ENCODE assay signal across 24 cellular contexts in genomic region chr2:191396794-191397193, GRCh38.
DNase-seq lines count a peak whose midpoint lies in the region; ATAC-seq, FAIRE-seq and TF ChIP-seq lines count a peak whose summit lies in the region.
"Had no signal": no experiment of that assay in that cellular context is flagged by ENCODE, and none has a peak within 500 bp of the region (broad histone marks: within the 10 kb centered on the region; RNA-seq: fewer than 3 reads in every experiment).

No MANE protein-coding gene starts in this region.

- H3K9me3 Mint-ChIP-seq in endothelial cell (ENCODE audit: unreplicated experiment), result no peaks in the 10 kb centered on the region
- no peaks in the 10 kb centered on the region for H3K9me3 Mint-ChIP-seq in activated CD4-positive, alpha-beta memory T cell treated with anti-CD3 and anti-CD28 coated beads, Interleukin-2, amount 10 ng/mL, durations not matched to agents 7 days and 5 days
- H3K9me3 Mint-ChIP-seq: CD4-positive, CD25-positive, alpha-beta regulatory T cell; CD8-positive, alpha-beta T cell had no signal

- H4K20me1 ChIP-seq in HepG2 (ENCODE audit: insufficient read depth, low read length), result no peaks in the 10 kb centered on the region
- H4K20me1 ChIP-seq: BLaER1 had no signal

- no TSS peak for BruUV-seq in HepG2 (replicated peaks; lab: Mats Ljungman, UMichigan)

- WGBS in liver, result 42% methylated on average over 5 of the region's 5 CpGs
- WGBS in HepG2 (ENCODE audit: low lambda C conversion rate), result 90% methylated on average over 5 of the region's 5 CpGs
- WGBS in right lobe of liver (ENCODE audit: insufficient coverage, low coverage, low lambda C conversion rate, missing lambda C conversion rate), result 42% methylated on average over 5 of the region's 5 CpGs

- H3K27ac ChIP-seq in liver (ENCODE audit: low read depth in 1 of 2, low read length in 2 of 2) (peak overlapping the region in 1 of 2 donors; percentile 7), HepG2 (ENCODE audit: extremely low read length, insufficient read depth, low read length) (no peak overlapping the region), right lobe of liver (no peak overlapping the region)
- H3K27ac ChIP-seq: 22Rv1, BLaER1, C4-2B had no signal

- intact Hi-C loops in HepG2 (cut with micrococcal nuclease; ENCODE audit: unreplicated experiment) (no loop called here), right lobe of liver (cut with DNase I) (no loop called here), sciatic nerve (cut with DNase I) (no loop called here)

- H3K4me1 Mint-ChIP-seq in endothelial cell (ENCODE audit: unreplicated experiment), result peaks cover 5% of the 10 kb centered on the region
- no peaks in the 10 kb centered on the region for H3K4me1 Mint-ChIP-seq in activated CD4-positive, alpha-beta memory T cell treated with anti-CD3 and anti-CD28 coated beads, Interleukin-2, amount 10 ng/mL, durations not matched to agents 7 days and 5 days
- H3K4me1 Mint-ChIP-seq: B cell; CD4-positive, CD25-positive, alpha-beta regulatory T cell had no signal

- H3K27ac Mint-ChIP-seq in endothelial cell (ENCODE audit: unreplicated experiment), result no peak overlapping the region
- no peak overlapping the region for H3K27ac Mint-ChIP-seq in activated CD4-positive, alpha-beta memory T cell treated with anti-CD3 and anti-CD28 coated beads, Interleukin-2, amount 10 ng/mL, durations not matched to agents 7 days and 5 days
- H3K27ac Mint-ChIP-seq: B cell; CD4-positive, CD25-positive, alpha-beta regulatory T cell; CD8-positive, alpha-beta T cell had no signal

- H3K27me3 ChIP-seq in liver (ENCODE audit: control insufficient read depth in 4 of 4, insufficient read depth in 4 of 4, low read length in 3 of 4) (no peaks in the 10 kb centered on the region), HepG2 (ENCODE audit: control insufficient read depth in 1 of 2, insufficient read depth in 2 of 2, low read length in 2 of 2) (no peaks in the 10 kb centered on the region), right lobe of liver (no peaks in the 10 kb centered on the region)
- H3K27me3 ChIP-seq: BLaER1 had no signal

- TF ChIP-seq POLR2A in HepG2 (IDR thresholded peaks at IDR 0.05; ENCODE audit: insufficient read depth in 1 of 2, low read depth in 2 of 2, low read length in 2 of 2), result no peak
- no peak for TF ChIP-seq POLR2A in right lobe of liver (IDR thresholded peaks at IDR 0.05)

- no peaks in the 10 kb centered on the region for H3K79me2 ChIP-seq in HepG2 (ENCODE audit: insufficient read depth, low read length)

- H3K9ac ChIP-seq in liver (ENCODE audit: low read depth in 1 of 2, low read length in 2 of 2) (no peak overlapping the region), HepG2 (ENCODE audit: insufficient read depth, low read depth, low read length) (no peak overlapping the region)
- H3K9ac ChIP-seq: BLaER1 had no signal

- H2AFZ ChIP-seq in HepG2 (ENCODE audit: low read length), result no peak overlapping the region

- TF ChIP-seq CTCF in liver (IDR thresholded peaks at IDR 0.05; ENCODE audit: low read depth, low read length, missing input control) (no peak), HepG2 (CRISPR knock-in tag; IDR thresholded peaks at IDR 0.05) (no peak), endothelial cell (IDR thresholded peaks at IDR 0.05; ENCODE audit: unreplicated experiment) (no peak), right lobe of liver (IDR thresholded peaks at IDR 0.05) (no peak)

- in situ Hi-C loops in HepG2 (cut with HindIII; ENCODE audit: extremely low pct_ligation_motif_present, low pct_unique_long_range_greater_than_20kb), result no loop called here

- H3K36me3 ChIP-seq in liver (ENCODE audit: control insufficient read depth in 4 of 4, insufficient read depth in 3 of 4, low read depth in 1 of 4, low read length in 3 of 4), result peaks cover 4 to 71% (median 56%) of the 10 kb centered on the region in 4 donors
- peaks cover 16 to 74% of the 10 kb centered on the region in 2 experiments for H3K36me3 ChIP-seq in HepG2 (replicated peaks in 1 of 2; ENCODE audit: control insufficient read depth in 1 of 2, insufficient read depth in 2 of 2, low read length in 2 of 2)
- H3K36me3 ChIP-seq in right lobe of liver, result peaks cover 0 to 73% (median 28%) of the 10 kb centered on the region in 4 donors
- H3K36me3 ChIP-seq: HAP-1 had no signal

- no peak; the same call in 2 of the 3 replicates for ATAC-seq in HepG2
- ATAC-seq in right lobe of liver, result peak; percentile 98 to 100 (median 99)
- ATAC-seq in sciatic nerve, result peak; percentile 39
- ATAC-seq in GM21381 (IDR thresholded peaks at IDR 0.05; ENCODE audit: unreplicated experiment), result no peak
- ATAC-seq: CD8-positive, alpha-beta T cell; GM12878 had no signal

- H3K4me2 ChIP-seq in HepG2 (ENCODE audit: low read depth, low read length), result no peak overlapping the region
- H3K4me2 ChIP-seq: BLaER1 had no signal

- H3K4me3 Mint-ChIP-seq in endothelial cell (ENCODE audit: unreplicated experiment), result peak overlapping the region; percentile 32
- H3K4me3 Mint-ChIP-seq in activated CD4-positive, alpha-beta memory T cell treated with anti-CD3 and anti-CD28 coated beads, Interleukin-2, amount 10 ng/mL, durations not matched to agents 7 days and 5 days, result no peak overlapping the region
- H3K4me3 Mint-ChIP-seq: B cell; CD4-positive, CD25-positive, alpha-beta regulatory T cell; CD8-positive, alpha-beta T cell had no signal

- no peak for FAIRE-seq in HepG2 (lab: Jason Lieb, UNC)
- FAIRE-seq: A204.1, GM12878, GM18507, H54 had no signal

- POLR2A ChIA-PET in HepG2 (lab: Yijun Ruan, JAX), result no interaction called here
- POLR2A ChIA-PET in activated CD4-positive, alpha-beta memory T cell treated with anti-CD3 and anti-CD28 coated beads, Interleukin-2, amount 10 ng/mL, durations not matched to agents 7 days and 5 days (lab: Charles Lee), result no interaction called here

- no peak for DNase-seq in HepG2 (ENCODE audit: low spot score)
- no peak for DNase-seq in endothelial cell (ENCODE audit: low spot score)
- peak; percentile 60 to 85 (median 79) for DNase-seq in right lobe of liver
- DNase-seq in sciatic nerve (ENCODE audit: low spot score), result no peak
- no peak for DNase-seq in SKM-1 (lab: John Stamatoyannopoulos, UW; ENCODE audit: unreplicated experiment)
- no peak for DNase-seq in activated CD4-positive, alpha-beta memory T cell treated with anti-CD3 and anti-CD28 coated beads, Interleukin-2, amount 10 ng/mL, durations not matched to agents 7 days and 5 days
- DNase-seq: Caco-2; CD4-positive, CD25-positive, alpha-beta regulatory T cell; CD8-positive, alpha-beta T cell; DMS153; EL; GDM1; GOT3 had no signal

- peaks cover 42% of the 10 kb centered on the region for H3K36me3 Mint-ChIP-seq in endothelial cell (ENCODE audit: low read depth, unreplicated experiment)
- H3K36me3 Mint-ChIP-seq in activated CD4-positive, alpha-beta memory T cell treated with anti-CD3 and anti-CD28 coated beads, Interleukin-2, amount 10 ng/mL, durations not matched to agents 7 days and 5 days (ENCODE audit: low read depth), result no peaks in the 10 kb centered on the region
- H3K36me3 Mint-ChIP-seq: CD4-positive, CD25-positive, alpha-beta regulatory T cell; CD8-positive, alpha-beta T cell had no signal

- CTCF ChIA-PET in HepG2 (lab: Yijun Ruan, JAX; ENCODE audit: low intra/inter-chr PET ratio, low total read pairs), result no interaction called here
- CTCF ChIA-PET in activated CD4-positive, alpha-beta memory T cell treated with anti-CD3 and anti-CD28 coated beads, Interleukin-2, amount 10 ng/mL, durations not matched to agents 7 days and 5 days (lab: Charles Lee), result no interaction called here

- H3K27me3 Mint-ChIP-seq in endothelial cell (ENCODE audit: unreplicated experiment), result no peaks in the 10 kb centered on the region
- H3K27me3 Mint-ChIP-seq in activated CD4-positive, alpha-beta memory T cell treated with anti-CD3 and anti-CD28 coated beads, Interleukin-2, amount 10 ng/mL, durations not matched to agents 7 days and 5 days, result no peaks in the 10 kb centered on the region
- H3K27me3 Mint-ChIP-seq: B cell had no signal

- peaks cover 2 to 7% (median 2%) of the 10 kb centered on the region in 4 donors for H3K4me1 ChIP-seq in liver (ENCODE audit: control insufficient read depth in 4 of 4, insufficient read depth in 4 of 4, low read length in 3 of 4)
- H3K4me1 ChIP-seq in HepG2 (ENCODE audit: insufficient read depth, low read length), result no peaks in the 10 kb centered on the region
- peaks cover 0 to 4% (median 0%) of the 10 kb centered on the region in 4 donors for H3K4me1 ChIP-seq in right lobe of liver
- H3K4me1 ChIP-seq: BLaER1 had no signal

- TF ChIP-seq EP300 in HepG2 (IDR thresholded peaks at IDR 0.05; ENCODE audit: low read depth in 2 of 2, low read length in 2 of 2) (no peak), HepG2 (CRISPR knock-in tag; IDR thresholded peaks at IDR 0.05; ENCODE audit: borderline replicate concordance) (no peak)

- H3K4me3 ChIP-seq in liver (ENCODE audit: low read depth in 1 of 3, low read length in 3 of 3), result no peak overlapping the region
- no peak overlapping the region for H3K4me3 ChIP-seq in HepG2 (replicated peaks in 1 of 3; ENCODE audit: insufficient read depth in 1 of 3, low read depth in 2 of 3, low read length in 3 of 3)
- H3K4me3 ChIP-seq in right lobe of liver, result no peak overlapping the region
- H3K4me3 ChIP-seq: BLaER1, GM12878, HAP-1 had no signal

- peak; percentile 41 to 58 for TF ChIP-seq RAD21 in liver (IDR thresholded peaks at IDR 0.05)
- no peak for TF ChIP-seq RAD21 in HepG2 (CRISPR knock-in tag; IDR thresholded peaks at IDR 0.05)

- H3K9me3 ChIP-seq in liver (ENCODE audit: control insufficient read depth in 4 of 4, low read length in 3 of 4) (no peaks in the 10 kb centered on the region), HepG2 (ENCODE audit: low read length) (no peaks in the 10 kb centered on the region), right lobe of liver (no peaks in the 10 kb centered on the region)
- H3K9me3 ChIP-seq: Caco-2, HAP-1 had no signal

TF ChIP-seq in liver, 16 proteins besides CTCF, POLR2A, EP300 and RAD21 (continues in another document):
- TF ChIP-seq SP1 (IDR thresholded peaks at IDR 0.05) (peak; percentile 56), HNF4A (conservative IDR thresholded peaks at IDR 0.05) (peak; percentile 71), NR2F2 (IDR thresholded peaks at IDR 0.05) (no peak), FOXA1 (IDR thresholded peaks at IDR 0.05) (no peak), HNF4G (IDR thresholded peaks at IDR 0.05) (peak; percentile 24), FOXA2 (IDR thresholded peaks at IDR 0.05) (no peak)

TF ChIP-seq in HepG2, 621 proteins besides CTCF, POLR2A, EP300 and RAD21 (continues in another document):
- TF ChIP-seq, protein P1, sequence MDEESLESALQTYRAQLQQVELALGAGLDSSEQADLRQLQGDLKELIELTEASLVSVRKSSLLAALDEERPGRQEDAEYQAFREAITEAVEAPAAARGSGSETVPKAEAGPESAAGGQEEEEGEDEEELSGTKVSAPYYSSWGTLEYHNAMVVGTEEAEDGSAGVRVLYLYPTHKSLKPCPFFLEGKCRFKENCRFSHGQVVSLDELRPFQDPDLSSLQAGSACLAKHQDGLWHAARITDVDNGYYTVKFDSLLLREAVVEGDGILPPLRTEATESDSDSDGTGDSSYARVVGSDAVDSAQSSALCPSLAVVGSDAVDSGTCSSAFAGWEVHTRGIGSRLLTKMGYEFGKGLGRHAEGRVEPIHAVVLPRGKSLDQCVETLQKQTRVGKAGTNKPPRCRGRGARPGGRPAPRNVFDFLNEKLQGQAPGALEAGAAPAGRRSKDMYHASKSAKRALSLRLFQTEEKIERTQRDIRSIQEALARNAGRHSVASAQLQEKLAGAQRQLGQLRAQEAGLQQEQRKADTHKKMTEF (CRISPR knock-in tag; IDR thresholded peaks at IDR 0.05), result no peak
- TF ChIP-seq DR1 (CRISPR knock-in tag; IDR thresholded peaks at IDR 0.05) (no peak), SIX4 (CRISPR knock-in tag; IDR thresholded peaks at IDR 0.05) (no peak)

Comparison
In these comparisons a context has a peak if more than half of its experiments do, and no peak if none do; other contexts are left out.
1. ATAC-seq: peak in right lobe of liver (4 of 4) and sciatic nerve (single experiment); none in HepG2 (single experiment) and GM21381 (single experiment).
2. DNase-seq: peak in right lobe of liver (3 of 3); none in HepG2 (single experiment), endothelial cell (single experiment), sciatic nerve (single experiment), SKM-1 (single experiment) and activated CD4-positive, alpha-beta memory T cell treated with anti-CD3 and anti-CD28 coated beads, Interleukin-2, amount 10 ng/mL, durations not matched to agents 7 days and 5 days (single experiment).